In genomic region chr4:179662522-179662921, GRCh38 we compare ENCODE assay signal across 27 cellular contexts.
"Had no signal": no experiment of that assay in that cellular context is flagged by ENCODE, and none has a peak within 500 bp of the region (broad histone marks: within the 10 kb centered on the region; RNA-seq: fewer than 3 reads in every experiment).

No MANE protein-coding gene starts in this region.

- H3K27ac ChIP-seq: ascending aorta, Peyer's patch, RWPE1 had no signal

- H3K4me3 ChIP-seq: ascending aorta, K562, Peyer's patch had no signal

- H3K27me3 ChIP-seq: ascending aorta, Peyer's patch had no signal

- DNase-seq: activated B cell treated with CpG ODN at 0.5 μM for 24 hours; activated CD4-positive, alpha-beta T cell treated with anti-CD3 and anti-CD28 coated beads for 1 hour; activated CD4-positive, alpha-beta T cell treated with anti-CD3 and anti-CD28 coated beads, Interleukin-2, amount 10 ng/mL, durations not matched to agents 24 days and 14 days; activated CD4-positive, alpha-beta T cell treated with anti-CD3 and anti-CD28 coated beads, Interleukin-2, amount 50 U/mL, for 48 hours; activated CD8-positive, alpha-beta memory T cell treated with anti-CD3 and anti-CD28 coated beads, Interleukin-2, amount 10 ng/mL, durations not matched to agents 7 days and 5 days; activated effector memory CD4-positive, alpha-beta T cell treated with Interleukin-2 at 50 U/mL for 16 hours; activated naive CD4-positive, alpha-beta T cell; activated T-cell treated with anti-CD3 and anti-CD28 coated beads, Interleukin-2, amount 50 U/mL, for 24 hours; amniotic stem cell; caudate nucleus; Karpas-422; NCI-H1105 treated with DMSO at 0.1 percent for 48 hours; NCI-H1436 treated with DMSO at 0.1 percent for 48 hours; NCI-H187; NCI-H2081; NCI-H2171; NCI-H2227 treated with DMSO at 0.1 percent for 48 hours; NCI-H446 treated with DMSO at 0.1 percent for 48 hours; NCI-H526; Peyer's patch; Right ventricle myocardium superior; T-cell; T-helper 2 cell; T1000 had no signal

- H3K4me1 ChIP-seq: ascending aorta, Peyer's patch had no signal

- H3K9me3 ChIP-seq: ascending aorta had no signal

- H3K36me3 ChIP-seq: ascending aorta, Peyer's patch had no signal

- ATAC-seq: activated CD8-positive, alpha-beta memory T cell treated with anti-CD3 and anti-CD28 coated beads, Interleukin-2, amount 10 ng/mL, durations not matched to agents 7 days and 5 days; K562; T-cell had no signal
